In the genomic region with DNA sequence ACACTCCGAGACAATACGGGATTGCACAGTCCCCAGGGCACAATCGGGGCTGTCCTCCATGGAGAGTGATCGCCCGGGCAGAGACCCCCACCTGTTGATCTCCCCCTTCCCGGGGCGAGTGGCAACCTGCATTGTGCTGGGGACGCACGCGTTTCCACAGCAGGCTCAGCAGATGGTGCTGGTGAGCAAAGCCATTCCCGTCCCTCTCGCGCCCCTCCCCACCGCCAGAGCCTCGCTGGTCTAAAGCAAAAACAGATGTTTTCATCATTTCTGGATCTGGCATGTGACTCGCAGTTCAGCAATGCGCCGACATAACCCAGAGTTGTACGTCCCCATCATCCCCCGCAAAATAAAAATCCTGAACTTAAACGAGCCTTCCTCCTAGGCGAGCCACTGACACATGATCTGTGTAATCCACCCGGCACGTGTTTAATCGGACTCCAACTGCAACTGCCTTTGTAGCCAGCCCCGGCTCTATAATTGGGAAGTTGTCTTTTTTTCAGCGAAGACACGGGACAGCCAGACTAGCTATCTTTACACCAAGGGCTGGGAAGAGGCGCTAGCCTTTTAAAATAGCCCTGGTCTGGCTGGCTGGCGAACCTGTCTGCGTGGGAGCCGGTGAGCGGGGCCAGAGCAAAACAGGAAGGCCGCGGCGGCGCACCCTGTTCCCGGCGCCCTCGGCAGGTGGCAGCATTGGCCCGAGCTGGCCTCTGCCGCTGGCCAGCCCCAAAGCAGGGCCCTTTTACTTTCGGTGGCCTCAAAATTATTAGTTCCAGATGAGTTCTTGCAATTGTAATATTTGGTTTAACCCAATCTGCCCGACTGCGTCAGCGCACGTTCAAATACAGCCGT, we compare ENCODE assay signal across 1 cellular context.
TF ChIP-seq lines count a peak whose summit lies in the region.

No MANE protein-coding gene starts in this region.

TF ChIP-seq in HepG2, 621 proteins besides CTCF, POLR2A, EP300 and RAD21 (continued from another document and continues in another):
- TF ChIP-seq ATF2 (CRISPR knock-in tag; IDR thresholded peaks at IDR 0.05) (no peak), GFI1 (CRISPR knock-in tag; IDR thresholded peaks at IDR 0.05; ENCODE audit: borderline replicate concordance) (no peak), ZNF274 (CRISPR knock-in tag; IDR thresholded peaks at IDR 0.05) (peak; percentile 47; the same call in 1 of the 2 replicates), PHF20 (CRISPR knock-in tag; IDR thresholded peaks at IDR 0.05) (no peak), ZNF660 (CRISPR knock-in tag; IDR thresholded peaks at IDR 0.05; ENCODE audit: borderline replicate concordance, low read depth) (no peak), ZNF441 (CRISPR knock-in tag; IDR thresholded peaks at IDR 0.05; ENCODE audit: borderline replicate concordance) (no peak), ZNF180 (CRISPR knock-in tag; IDR thresholded peaks at IDR 0.05; ENCODE audit: borderline replicate concordance, low read depth) (no peak), EZH2 (conservative IDR thresholded peaks at IDR 0.05; ENCODE audit: low read depth, low read length) (no peak), ZNF768 (CRISPR knock-in tag; IDR thresholded peaks at IDR 0.05) (peak; percentile 27; the same call in 1 of the 2 replicates), THRA (CRISPR knock-in tag; IDR thresholded peaks at IDR 0.05; ENCODE audit: borderline replicate concordance) (peak; percentile 5), SP140L (CRISPR knock-in tag; IDR thresholded peaks at IDR 0.05; ENCODE audit: borderline replicate concordance) (peak; percentile 7; the same call in 1 of the 2 replicates), ZNF772 (CRISPR knock-in tag; IDR thresholded peaks at IDR 0.05) (peak; percentile 33; the same call in 1 of the 2 replicates), MEF2D (CRISPR knock-in tag; IDR thresholded peaks at IDR 0.05) (no peak), KLF9 (CRISPR knock-in tag; IDR thresholded peaks at IDR 0.05; ENCODE audit: low read depth) (no peak), SMAD9 (CRISPR knock-in tag; IDR thresholded peaks at IDR 0.05) (no peak), ARNT2 (CRISPR knock-in tag; IDR thresholded peaks at IDR 0.05; ENCODE audit: low read depth) (peak; percentile 53), CREB3 (CRISPR knock-in tag; IDR thresholded peaks at IDR 0.05) (no peak), ZNF264 (CRISPR knock-in tag; IDR thresholded peaks at IDR 0.05) (no peak), GATAD1 (CRISPR knock-in tag; IDR thresholded peaks at IDR 0.05) (no peak), ZNF552 (CRISPR knock-in tag; IDR thresholded peaks at IDR 0.05; ENCODE audit: borderline replicate concordance) (no peak), ZXDC (CRISPR knock-in tag; IDR thresholded peaks at IDR 0.05) (no peak), ZNF282 (IDR thresholded peaks at IDR 0.05; ENCODE audit: partially characterized antibody) (no peak), CC2D1A (CRISPR knock-in tag; IDR thresholded peaks at IDR 0.05) (no peak), NR2F2 (IDR thresholded peaks at IDR 0.05; ENCODE audit: borderline replicate concordance, low read depth) (no peak), ZBED4 (CRISPR knock-in tag; IDR thresholded peaks at IDR 0.05; ENCODE audit: borderline replicate concordance) (no peak), PPARG (CRISPR knock-in tag; conservative IDR thresholded peaks at IDR 0.05) (no peak), ZNF720 (CRISPR knock-in tag; IDR thresholded peaks at IDR 0.05) (no peak), NPAS2 (CRISPR knock-in tag; IDR thresholded peaks at IDR 0.05; ENCODE audit: borderline replicate concordance) (no peak), ZNF530 (CRISPR knock-in tag; IDR thresholded peaks at IDR 0.05; ENCODE audit: low read depth) (no peak), ZNF672 (CRISPR knock-in tag; IDR thresholded peaks at IDR 0.05) (no peak), ZNF326 (CRISPR knock-in tag; IDR thresholded peaks at IDR 0.05; ENCODE audit: borderline replicate concordance) (no peak), ZNF878 (CRISPR knock-in tag; IDR thresholded peaks at IDR 0.05) (peak; percentile 77; the same call in 1 of the 2 replicates)
- TF ChIP-seq, protein P1, sequence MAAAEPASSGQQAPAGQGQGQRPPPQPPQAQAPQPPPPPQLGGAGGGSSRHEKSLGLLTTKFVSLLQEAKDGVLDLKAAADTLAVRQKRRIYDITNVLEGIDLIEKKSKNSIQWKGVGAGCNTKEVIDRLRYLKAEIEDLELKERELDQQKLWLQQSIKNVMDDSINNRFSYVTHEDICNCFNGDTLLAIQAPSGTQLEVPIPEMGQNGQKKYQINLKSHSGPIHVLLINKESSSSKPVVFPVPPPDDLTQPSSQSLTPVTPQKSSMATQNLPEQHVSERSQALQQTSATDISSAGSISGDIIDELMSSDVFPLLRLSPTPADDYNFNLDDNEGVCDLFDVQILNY (CRISPR knock-in tag; conservative IDR thresholded peaks at IDR 0.05): no peak
- TF ChIP-seq, protein P2, sequence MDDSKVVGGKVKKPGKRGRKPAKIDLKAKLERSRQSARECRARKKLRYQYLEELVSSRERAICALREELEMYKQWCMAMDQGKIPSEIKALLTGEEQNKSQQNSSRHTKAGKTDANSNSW (CRISPR knock-in tag; IDR thresholded peaks at IDR 0.05; ENCODE audit: borderline replicate concordance): no peak
- TF ChIP-seq, protein P3, sequence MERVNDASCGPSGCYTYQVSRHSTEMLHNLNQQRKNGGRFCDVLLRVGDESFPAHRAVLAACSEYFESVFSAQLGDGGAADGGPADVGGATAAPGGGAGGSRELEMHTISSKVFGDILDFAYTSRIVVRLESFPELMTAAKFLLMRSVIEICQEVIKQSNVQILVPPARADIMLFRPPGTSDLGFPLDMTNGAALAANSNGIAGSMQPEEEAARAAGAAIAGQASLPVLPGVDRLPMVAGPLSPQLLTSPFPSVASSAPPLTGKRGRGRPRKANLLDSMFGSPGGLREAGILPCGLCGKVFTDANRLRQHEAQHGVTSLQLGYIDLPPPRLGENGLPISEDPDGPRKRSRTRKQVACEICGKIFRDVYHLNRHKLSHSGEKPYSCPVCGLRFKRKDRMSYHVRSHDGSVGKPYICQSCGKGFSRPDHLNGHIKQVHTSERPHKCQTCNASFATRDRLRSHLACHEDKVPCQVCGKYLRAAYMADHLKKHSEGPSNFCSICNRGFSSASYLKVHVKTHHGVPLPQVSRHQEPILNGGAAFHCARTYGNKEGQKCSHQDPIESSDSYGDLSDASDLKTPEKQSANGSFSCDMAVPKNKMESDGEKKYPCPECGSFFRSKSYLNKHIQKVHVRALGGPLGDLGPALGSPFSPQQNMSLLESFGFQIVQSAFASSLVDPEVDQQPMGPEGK (CRISPR knock-in tag; IDR thresholded peaks at IDR 0.05): 0 out of 2 replicates have a peak, but pooled peaks have one; percentile 18
- TF ChIP-seq, protein P4, sequence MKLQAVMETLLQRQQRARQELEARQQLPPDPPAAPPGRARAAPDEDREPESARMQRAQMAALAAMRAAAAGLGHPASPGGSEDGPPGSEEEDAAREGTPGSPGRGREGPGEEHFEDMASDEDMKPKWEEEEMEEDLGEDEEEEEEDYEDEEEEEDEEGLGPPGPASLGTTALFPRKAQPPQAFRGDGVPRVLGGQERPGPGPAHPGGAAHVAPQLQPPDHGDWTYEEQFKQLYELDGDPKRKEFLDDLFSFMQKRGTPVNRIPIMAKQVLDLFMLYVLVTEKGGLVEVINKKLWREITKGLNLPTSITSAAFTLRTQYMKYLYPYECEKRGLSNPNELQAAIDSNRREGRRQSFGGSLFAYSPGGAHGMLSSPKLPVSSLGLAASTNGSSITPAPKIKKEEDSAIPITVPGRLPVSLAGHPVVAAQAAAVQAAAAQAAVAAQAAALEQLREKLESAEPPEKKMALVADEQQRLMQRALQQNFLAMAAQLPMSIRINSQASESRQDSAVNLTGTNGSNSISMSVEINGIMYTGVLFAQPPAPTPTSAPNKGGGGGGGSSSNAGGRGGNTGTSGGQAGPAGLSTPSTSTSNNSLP (IDR thresholded peaks at IDR 0.05; ENCODE audit: low read depth, low read length): no peak; the same call in none of the 2 replicates
- TF ChIP-seq, protein P5, sequence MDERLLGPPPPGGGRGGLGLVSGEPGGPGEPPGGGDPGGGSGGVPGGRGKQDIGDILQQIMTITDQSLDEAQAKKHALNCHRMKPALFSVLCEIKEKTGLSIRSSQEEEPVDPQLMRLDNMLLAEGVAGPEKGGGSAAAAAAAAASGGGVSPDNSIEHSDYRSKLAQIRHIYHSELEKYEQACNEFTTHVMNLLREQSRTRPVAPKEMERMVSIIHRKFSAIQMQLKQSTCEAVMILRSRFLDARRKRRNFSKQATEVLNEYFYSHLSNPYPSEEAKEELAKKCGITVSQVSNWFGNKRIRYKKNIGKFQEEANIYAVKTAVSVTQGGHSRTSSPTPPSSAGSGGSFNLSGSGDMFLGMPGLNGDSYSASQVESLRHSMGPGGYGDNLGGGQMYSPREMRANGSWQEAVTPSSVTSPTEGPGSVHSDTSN (CRISPR knock-in tag; IDR thresholded peaks at IDR 0.05): no peak
